In genomic region chr4:41146196-41146595, GRCh38 we compare ENCODE assay signal across 15 cellular contexts.
DNase-seq lines count a peak whose midpoint lies in the region; ATAC-seq and TF ChIP-seq lines count a peak whose summit lies in the region.
"Had no signal": no experiment of that assay in that cellular context is flagged by ENCODE, and none has a peak within 500 bp of the region (broad histone marks: within the 10 kb centered on the region; RNA-seq: fewer than 3 reads in every experiment).

No MANE protein-coding gene starts in this region.

- no peak overlapping the region for H2BK120ac ChIP-seq in H9 (ENCODE audit: low read depth, low read length, poor library complexity, severe bottlenecking)

- TF ChIP-seq CTCF in H9 (conservative IDR thresholded peaks at IDR 0.05): no peak
- TF ChIP-seq CTCF in gastrocnemius medialis (IDR thresholded peaks at IDR 0.05 in 4 of 5, conservative IDR thresholded peaks at IDR 0.05 in 1 of 5): no peak
- TF ChIP-seq CTCF in activated CD8-positive, alpha-beta T cell treated with anti-CD3 and anti-CD28 coated beads for 36 hours (IDR thresholded peaks at IDR 0.05): no peak

- H3K56ac ChIP-seq in H9 (ENCODE audit: insufficient read length, low read depth, low read length): no peak overlapping the region

- no peak overlapping the region for H4K5ac ChIP-seq in H9 (ENCODE audit: insufficient read length, low read depth, low read length)

- no peak overlapping the region for H3K9ac ChIP-seq in H9 (ENCODE audit: extremely low read depth, insufficient read length, low read length)
- H3K9ac ChIP-seq in adipocyte (ENCODE audit: low read length): peak overlapping the region; percentile 74
- H3K9ac ChIP-seq in iPS-20b (ENCODE audit: low read depth, low read length): peak overlapping the region; percentile 45; the same call in 1 of the 2 replicates

- no peak overlapping the region for H3K27ac ChIP-seq in H9 (ENCODE audit: insufficient read length, low read depth, low read length)
- no peak overlapping the region for H3K27ac ChIP-seq in iPS-20b (ENCODE audit: low read length)
- peak overlapping the region; percentile 68 to 82 (median 78) for H3K27ac ChIP-seq in gastrocnemius medialis
- H3K27ac ChIP-seq: HL-60, SK-N-MC had no signal

- H2BK20ac ChIP-seq in H9 (ENCODE audit: low read depth, low read length, poor library complexity, severe bottlenecking): no peak overlapping the region

- no peak overlapping the region for H2AFZ ChIP-seq in H9 (ENCODE audit: low read length)

- TF ChIP-seq POLR2A in gastrocnemius medialis (IDR thresholded peaks at IDR 0.05): no peak

- DNase-seq in H9 (no peak), adipocyte (ENCODE audit: low read depth) (no peak), gastrocnemius medialis (no peak), NCI-H1092 (lab: John Stamatoyannopoulos, UW) (no peak)
- no peak for DNase-seq in activated CD4-positive, alpha-beta T cell treated with anti-CD3 and anti-CD28 coated beads for 4 hours
- DNase-seq in activated CD8-positive, alpha-beta T cell treated with anti-CD3 and anti-CD28 coated beads for 36 hours: no peak
- no peak for DNase-seq in stimulated activated CD4-positive, alpha-beta T cell treated with anti-CD3 and anti-CD28 coated beads, Interleukin-4, amount 100 ng/mL, for 4 hours
- DNase-seq: activated CD4-positive, alpha-beta T cell treated with anti-CD3 and anti-CD28 coated beads, Interleukin-2, amount 50 U/mL, for 4 hours; MV-4-11; NCI-H524 treated with DMSO at 0.1 percent for 48 hours had no signal

- no peak overlapping the region for H3K18ac ChIP-seq in H9 (ENCODE audit: insufficient read length, low read depth, low read length)

- H3K27me3 Mint-ChIP-seq in H9 (ENCODE audit: low read depth): no peaks in the 10 kb centered on the region
- peaks cover 2% of the 10 kb centered on the region for H3K27me3 Mint-ChIP-seq in activated CD8-positive, alpha-beta T cell treated with anti-CD3 and anti-CD28 coated beads for 36 hours
- H3K27me3 Mint-ChIP-seq: B cell had no signal

- no peaks in the 10 kb centered on the region for H3K27me3 ChIP-seq in H9 (ENCODE audit: insufficient read depth, low read length)
- H3K27me3 ChIP-seq in adipocyte (replicated peaks; ENCODE audit: control insufficient read depth, insufficient read depth, low read length): no peaks in the 10 kb centered on the region
- H3K27me3 ChIP-seq in iPS-20b (ENCODE audit: insufficient read depth, low read length): no peaks in the 10 kb centered on the region
- H3K27me3 ChIP-seq in gastrocnemius medialis: no peaks in the 10 kb centered on the region

- H3K23me2 ChIP-seq in H9 (ENCODE audit: insufficient read length, low read depth, low read length, poor library complexity, severe bottlenecking): no peaks in the 10 kb centered on the region

- no peak overlapping the region for H2BK12ac ChIP-seq in H9 (ENCODE audit: insufficient read length, low read depth, low read length)

- no peak overlapping the region for H3K4me3 Mint-ChIP-seq in H9
- H3K4me3 Mint-ChIP-seq in activated CD8-positive, alpha-beta T cell treated with anti-CD3 and anti-CD28 coated beads for 36 hours: no peak overlapping the region
- H3K4me3 Mint-ChIP-seq: B cell had no signal

- no peaks in the 10 kb centered on the region for H3K9me3 Mint-ChIP-seq in H9
- no peaks in the 10 kb centered on the region for H3K9me3 Mint-ChIP-seq in activated CD8-positive, alpha-beta T cell treated with anti-CD3 and anti-CD28 coated beads for 36 hours

- H3K36me3 Mint-ChIP-seq in H9 (ENCODE audit: insufficient read depth in 1 of 3, low read depth in 3 of 3): peaks cover 4 to 12% (median 7%) of the 10 kb centered on the region in 3 experiments; a peak in 4 of 7 replicates
- no peaks in the 10 kb centered on the region for H3K36me3 Mint-ChIP-seq in activated CD8-positive, alpha-beta T cell treated with anti-CD3 and anti-CD28 coated beads for 36 hours (ENCODE audit: low read depth)

- ATAC-seq in gastrocnemius medialis: no peak
- ATAC-seq in activated CD8-positive, alpha-beta T cell treated with anti-CD3 and anti-CD28 coated beads for 36 hours: no peak

- in situ Hi-C loops in gastrocnemius medialis (cut with MboI; ENCODE audit: low sequenced_read_pairs in 4 of 4): no loop called here

- POLR2A ChIA-PET in activated CD8-positive, alpha-beta T cell treated with anti-CD3 and anti-CD28 coated beads for 36 hours (lab: Charles Lee): no interaction called here

- no CpG with 5 or more reads among the region's 5 CpGs for WGBS in H9 (ENCODE audit: extremely low coverage, insufficient read length, low lambda C conversion rate)

- H2AK5ac ChIP-seq in H9 (ENCODE audit: insufficient read length, low read length): no peak overlapping the region

- no peak overlapping the region for H2BK15ac ChIP-seq in H9 (ENCODE audit: low read depth, low read length)

- H3K4me1 ChIP-seq in H9 (ENCODE audit: insufficient read depth, low read length): no peaks in the 10 kb centered on the region; the same call in 1 of the 2 replicates
- peaks cover 76% of the 10 kb centered on the region for H3K4me1 ChIP-seq in adipocyte (ENCODE audit: control insufficient read depth, insufficient read depth, low read length)
- H3K4me1 ChIP-seq in iPS-20b (ENCODE audit: insufficient read depth, low read length): peaks cover 19% of the 10 kb centered on the region
- peaks cover 37 to 56% of the 10 kb centered on the region in 2 donors for H3K4me1 ChIP-seq in gastrocnemius medialis

- H3K4me3 ChIP-seq in adipocyte (ENCODE audit: low read length) (peak overlapping the region; percentile 37), iPS-20b (ENCODE audit: low read length) (peak overlapping the region; percentile 8; the same call in 1 of the 2 replicates), gastrocnemius medialis (no peak overlapping the region)
- H3K4me3 ChIP-seq: lung, SK-N-MC had no signal

- no peak overlapping the region for H3K4ac ChIP-seq in H9 (ENCODE audit: low read depth, low read length)

- H4K8ac ChIP-seq in H9 (replicated peaks; ENCODE audit: insufficient read length, low read depth, low read length): no peak overlapping the region

- H2BK5ac ChIP-seq in H9 (ENCODE audit: insufficient read length, low read length): no peak overlapping the region

- no peaks in the 10 kb centered on the region for H3K36me3 ChIP-seq in adipocyte (ENCODE audit: control insufficient read depth, insufficient read depth, low read length, severe bottlenecking)
- H3K36me3 ChIP-seq in iPS-20b (ENCODE audit: insufficient read depth, low read depth, low read length): no peaks in the 10 kb centered on the region
- no peaks in the 10 kb centered on the region for H3K36me3 ChIP-seq in gastrocnemius medialis

- CTCF ChIA-PET in activated CD8-positive, alpha-beta T cell treated with anti-CD3 and anti-CD28 coated beads for 36 hours (lab: Charles Lee): no interaction called here

- no peaks in the 10 kb centered on the region for H3K79me2 ChIP-seq in H9 (ENCODE audit: insufficient read depth, low read length)

- peak overlapping the region; percentile 86 to 95 (median 90); a peak in 5 of 7 replicates for H3K27ac Mint-ChIP-seq in H9
- H3K27ac Mint-ChIP-seq in activated CD8-positive, alpha-beta T cell treated with anti-CD3 and anti-CD28 coated beads for 36 hours: no peak overlapping the region
- H3K27ac Mint-ChIP-seq: B cell had no signal

- H3K23ac ChIP-seq in H9 (ENCODE audit: insufficient read length, low read depth, low read length): no peak overlapping the region

- H4K20me1 ChIP-seq in H9 (ENCODE audit: control insufficient read depth, insufficient read depth, insufficient read length): no peaks in the 10 kb centered on the region

- peaks cover 21 to 24% of the 10 kb centered on the region in 2 experiments for H3K4me1 Mint-ChIP-seq in H9
- no peaks in the 10 kb centered on the region for H3K4me1 Mint-ChIP-seq in activated CD8-positive, alpha-beta T cell treated with anti-CD3 and anti-CD28 coated beads for 36 hours (ENCODE audit: low read depth)
- H3K4me1 Mint-ChIP-seq: B cell had no signal

- H3K14ac ChIP-seq in H9 (ENCODE audit: insufficient read depth, low read length): no peak overlapping the region

- H3K9me3 ChIP-seq in H9 (ENCODE audit: control insufficient read depth, low read depth, low read length): no peaks in the 10 kb centered on the region
- no peaks in the 10 kb centered on the region for H3K9me3 ChIP-seq in adipocyte (ENCODE audit: control insufficient read depth, low read length)
- H3K9me3 ChIP-seq in iPS-20b (ENCODE audit: insufficient read depth, low read depth, low read length): no peaks in the 10 kb centered on the region
- no peaks in the 10 kb centered on the region for H3K9me3 ChIP-seq in gastrocnemius medialis

- H3T11ph ChIP-seq in H9 (ENCODE audit: low read length): no peak overlapping the region

- H4K91ac ChIP-seq in H9 (ENCODE audit: insufficient read length, low read depth, low read length): no peak overlapping the region

- no peaks in the 10 kb centered on the region for H3K79me1 ChIP-seq in H9 (ENCODE audit: insufficient read depth, low read depth, low read length, poor library complexity, severe bottlenecking)

- intact Hi-C loops in gastrocnemius medialis (cut with DNase I; ENCODE audit: low total_unique reads): no loop called here
- intact Hi-C loops in activated CD8-positive, alpha-beta T cell treated with anti-CD3 and anti-CD28 coated beads for 36 hours (cut with micrococcal nuclease): no loop called here

- no peak overlapping the region for H3K4me2 ChIP-seq in H9 (ENCODE audit: insufficient read depth, insufficient read length, low read length)

Comparison
In these comparisons a context has a peak if more than half of its experiments do, and no peak if none do; other contexts are left out.
1. H3K27ac ChIP-seq: peak in gastrocnemius medialis (4 of 4); none in H9 (single experiment) and iPS-20b (single experiment).
2. H3K4me3 ChIP-seq: peak in adipocyte (single experiment) and iPS-20b (single experiment); none in gastrocnemius medialis (0 of 4).